Comparison of ENCODE assay signal across 8 cellular contexts in the genomic region with DNA sequence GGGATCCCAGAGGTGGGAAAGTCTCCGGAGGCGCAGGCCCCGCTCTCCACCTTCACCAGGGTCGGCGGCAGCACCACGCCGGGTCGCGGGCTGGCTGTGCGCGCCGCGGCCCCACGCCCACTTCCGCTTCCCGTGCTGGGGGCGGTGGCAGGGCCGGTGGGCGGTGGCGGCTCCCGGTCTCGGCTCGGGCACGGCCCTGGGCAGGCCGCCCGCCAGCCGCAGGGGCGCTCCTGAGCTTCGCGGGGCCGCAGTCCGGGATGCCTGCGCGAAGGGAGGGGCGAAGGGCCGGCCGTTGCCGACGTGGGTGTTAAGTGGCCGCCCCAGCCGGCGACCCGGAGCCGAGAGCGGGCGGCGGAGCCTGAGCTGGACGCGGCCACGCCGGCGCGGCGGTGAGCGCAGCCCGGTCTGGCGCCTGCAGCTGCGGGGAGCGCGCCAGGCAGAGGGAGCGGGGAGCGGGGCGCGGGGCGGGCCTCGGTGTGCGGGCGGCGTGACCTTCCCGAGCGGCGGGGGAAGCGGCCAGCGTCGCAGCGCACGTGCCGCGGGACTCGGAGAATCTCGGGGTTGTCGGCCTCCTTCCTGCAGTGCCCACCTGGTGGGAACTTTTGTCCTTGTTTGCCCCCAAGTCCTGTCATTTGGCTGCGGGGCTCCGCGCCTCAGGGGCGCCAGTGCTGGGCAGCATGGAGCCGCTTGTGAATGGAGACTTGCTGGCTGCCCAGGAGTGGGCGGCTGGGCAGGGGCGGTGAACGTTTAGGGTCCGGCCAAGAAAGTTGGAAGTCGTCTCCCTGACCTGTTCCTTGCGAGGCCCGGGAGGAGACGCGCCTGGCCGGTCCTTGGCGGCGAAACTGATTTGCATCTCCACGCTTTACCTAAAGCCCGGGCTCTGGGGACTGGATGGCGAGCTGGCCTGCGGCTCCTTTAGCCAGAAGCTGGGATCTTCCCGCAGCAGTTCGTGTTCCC. TPM values are rescaled to one million over a fixed set of nuclear protein-coding genes. Genes with fewer than 3 reads are reported as not detected.
DNase-seq lines count a peak whose midpoint lies in the region; ATAC-seq and TF ChIP-seq lines count a peak whose summit lies in the region.

TSS of gene SLC25A15 (plus strand) at position 337 of the 957 bp plus-strand sequence. CDS start 3,616 bp downstream, outside the sequence.

- peak; percentile 26; the same call in 1 of the 2 replicates for TF ChIP-seq CTCF in LNCaP clone FGC (IDR thresholded peaks at IDR 0.05; ENCODE audit: control insufficient read depth, extremely low read depth, insufficient read depth)
- peak in 3 of 6 experiments; percentile 30 to 49 (median 37) for TF ChIP-seq CTCF in adrenal gland (IDR thresholded peaks at IDR 0.05)
- TF ChIP-seq CTCF in heart right ventricle (IDR thresholded peaks at IDR 0.05), result peak in 5 of 9 donors; percentile 38 to 55 (median 53)

- intact Hi-C loops in adrenal gland (cut with DNase I) (no loop called here), heart right ventricle (cut with DNase I) (loop anchor here in 4 of 10 donors (1.0 to 10.0 kb wide), 5 partner anchors 18 to 275 kb away; partner anchors contain the start of genes WBP4 (in 2 of the 4) and MRPS31 (in 1 of the 4)), posterior vena cava (cut with DNase I) (no loop called here)

- DNase-seq in GOT3 (lab: John Stamatoyannopoulos, UW) (peak; percentile 25), LNCaP clone FGC (ENCODE audit: low read depth) (no peak), T follicular helper cell (ENCODE audit: low read depth) (peak; percentile 49), adrenal gland (peak; percentile 64 to 81 (median 75)), heart right ventricle (peak; percentile 77 to 84), posterior vena cava (ENCODE audit: low spot score) (peak; percentile 93)

- H3K27ac ChIP-seq in adrenal gland (peak within 1 kb of the TSS in 4 of 5 donors; percentile 37 to 90 (median 71)), heart right ventricle (peak within 1 kb of the TSS; percentile 1 to 92 (median 84)), urinary bladder (ENCODE audit: low read depth) (peak within 1 kb of the TSS; percentile 68)

- H3K9me3 ChIP-seq in adrenal gland (replicated peaks in 1 of 3) (no peaks in the 10 kb centered on the region), heart right ventricle (no peaks in the 10 kb centered on the region)

- ATAC-seq in heart right ventricle, result peak; percentile 89 to 96 (median 94)

- TF ChIP-seq POLR2A in GM10847 (IDR thresholded peaks at IDR 0.05; ENCODE audit: extremely low read depth, insufficient read length) (peak; percentile 68), adrenal gland (IDR thresholded peaks at IDR 0.05) (peak; percentile 27 to 68)

- H3K36me3 ChIP-seq in adrenal gland (replicated peaks in 1 of 2) (no peaks in the 10 kb centered on the region), heart right ventricle (peaks cover 0 to 15% (median 0%) of the 10 kb centered on the region in 9 donors), urinary bladder (ENCODE audit: insufficient read depth) (no peaks in the 10 kb centered on the region)

- no peaks in the 10 kb centered on the region for H3K27me3 ChIP-seq in adrenal gland
- no peaks in the 10 kb centered on the region for H3K27me3 ChIP-seq in heart right ventricle

- WGBS in adrenal gland, 4 donors, result 0 to 1% (median 1%) methylated on average over 1 to 105 of the region's 105 CpGs
- 0% methylated on average over 82 to 105 of the region's 105 CpGs for WGBS in heart right ventricle, 2 donors
- under 1% methylated on average over 105 of the region's 105 CpGs for whole genome bisulfite sequencing in urinary bladder

- H3K4me3 ChIP-seq in LNCaP clone FGC (ENCODE audit: low read depth, low read length) (peak within 1 kb of the TSS; percentile 66), adrenal gland (peak within 1 kb of the TSS; percentile 27 to 90 (median 56)), heart right ventricle (peak within 1 kb of the TSS; percentile 42 to 85 (median 70)), urinary bladder (ENCODE audit: low read depth, low read length) (peak within 1 kb of the TSS; percentile 77)

- H3K4me1 ChIP-seq in adrenal gland (replicated peaks in 1 of 2), result peaks cover 4 to 10% of the 10 kb centered on the region in 2 donors
- H3K4me1 ChIP-seq in heart right ventricle, result peaks cover 0 to 19% (median 10%) of the 10 kb centered on the region in 9 donors
- no peaks in the 10 kb centered on the region for H3K4me1 ChIP-seq in urinary bladder (ENCODE audit: insufficient read depth)

RNA-seq across cellular contexts. Expression of gene SLC25A15, which starts in this region (rescaled TPM):
- total RNA-seq in adrenal gland (1 to 10 TPM; 2.2 to 7.0 (median 4.0) TPM), heart right ventricle (1 to 10 TPM; 3.3 to 6.0 (median 4.9) TPM), posterior vena cava (1 to 10 TPM; 3.8 to 7.0 TPM), urinary bladder (11.8 TPM)
- polyA plus RNA-seq in adrenal gland (1 to 10 TPM in 1 of 3 donors, under 1 TPM in 2; 0.32 to 4.6 (median 0.40) TPM), heart right ventricle (1 to 10 TPM in 1 of 2 donors, under 1 TPM in 1; 0.73 to 4.8 TPM), urinary bladder (4.1 TPM)
